11 cellular contexts compared by ENCODE assay signal in the genomic region with DNA sequence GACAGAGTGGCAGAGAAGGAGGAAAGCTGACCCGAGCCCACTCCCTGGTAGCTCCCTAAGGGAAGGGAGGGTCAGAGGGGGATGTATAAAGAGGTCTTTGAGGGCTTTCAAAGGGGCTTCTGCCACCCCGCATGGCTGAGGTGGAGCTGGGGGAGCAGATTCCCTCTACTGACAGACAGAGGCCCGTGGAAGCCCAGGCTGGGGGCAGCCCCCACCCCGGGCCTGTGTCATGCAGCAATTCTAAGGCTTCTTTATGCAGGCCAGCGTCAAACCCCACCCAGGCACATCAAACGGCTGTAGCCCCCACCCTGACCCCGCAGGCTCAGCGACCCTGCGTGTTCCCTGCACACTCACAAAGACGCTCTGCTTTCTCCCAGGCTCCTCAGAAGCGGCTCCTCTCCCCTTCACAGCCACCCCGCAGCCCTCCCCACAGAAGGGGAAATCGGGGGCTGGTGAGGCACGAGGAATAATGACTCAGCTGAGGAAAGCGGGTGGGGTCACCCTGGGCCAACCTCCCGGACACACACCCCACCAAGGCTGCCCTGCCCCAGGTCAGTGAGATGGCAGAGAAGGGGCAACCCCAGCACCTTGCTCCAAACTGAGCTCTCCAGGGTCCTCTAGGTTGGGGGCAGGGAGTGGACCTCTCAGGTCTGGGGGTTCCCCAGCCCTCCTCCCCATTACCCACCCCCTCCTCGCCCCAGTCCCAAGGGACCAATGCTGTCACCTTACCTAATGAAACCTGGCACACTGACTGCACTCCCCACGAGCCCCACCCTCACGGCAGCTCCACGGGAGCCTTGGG. TPM values are rescaled to one million over a fixed set of nuclear protein-coding genes. Genes with fewer than 3 reads are reported as not detected.
DNase-seq lines count a peak whose midpoint lies in the region; ATAC-seq, FAIRE-seq and TF ChIP-seq lines count a peak whose summit lies in the region.
"Had no signal": no experiment of that assay in that cellular context is flagged by ENCODE, and none has a peak within 500 bp of the region (broad histone marks: within the 10 kb centered on the region; RNA-seq: fewer than 3 reads in every experiment).

No MANE protein-coding gene starts in this region.

- TF ChIP-seq CTCF in Loucy (conservative IDR thresholded peaks at IDR 0.05; ENCODE audit: low read length): no peak
- no peak for TF ChIP-seq CTCF in HepG2 (CRISPR knock-in tag; IDR thresholded peaks at IDR 0.05)
- TF ChIP-seq CTCF in upper lobe of right lung (IDR thresholded peaks at IDR 0.05): no peak

- no peaks in the 10 kb centered on the region; the same call in 1 of the 2 replicates for H3K36me3 ChIP-seq in Loucy (ENCODE audit: insufficient read depth, low read length)
- H3K36me3 ChIP-seq in HepG2 (replicated peaks in 1 of 2; ENCODE audit: control insufficient read depth in 1 of 2, insufficient read depth in 2 of 2, low read length in 2 of 2): no peaks in the 10 kb centered on the region
- no peaks in the 10 kb centered on the region for H3K36me3 ChIP-seq in upper lobe of right lung
- H3K36me3 ChIP-seq: cardiac muscle cell had no signal

- no peak for DNase-seq in activated T-cell treated with anti-CD3 and anti-CD28 coated beads, Interleukin-2, amount 50 U/mL, for 72 hours
- no peak for DNase-seq in activated T-cell treated with anti-CD3 and anti-CD28 coated beads, Interleukin-2, amount 50 U/mL, for 1 hour
- DNase-seq in HepG2 (ENCODE audit: low spot score) (no peak), upper lobe of right lung (no peak), left ventricle myocardium superior (no peak), COR-L47 (lab: John Stamatoyannopoulos, UW) (no peak), NCI-H345 (lab: John Stamatoyannopoulos, UW) (no peak)
- DNase-seq: kidney glomerular epithelial cell, NCI-H1694 treated with DMSO at 0.1 percent for 48 hours had no signal

- no peak overlapping the region for H3K4me3 Mint-ChIP-seq in activated T-cell treated with anti-CD3 and anti-CD28 coated beads, Interleukin-2, amount 50 U/mL, for 72 hours

- H3K27ac ChIP-seq in HepG2 (ENCODE audit: extremely low read length, insufficient read depth, low read length): no peak overlapping the region
- no peak overlapping the region for H3K27ac ChIP-seq in upper lobe of right lung

- CTCF ChIA-PET in HepG2 (lab: Yijun Ruan, JAX; ENCODE audit: low intra/inter-chr PET ratio, low total read pairs): no interaction called here

- TF ChIP-seq POLR2A in HepG2 (IDR thresholded peaks at IDR 0.05; ENCODE audit: insufficient read depth in 1 of 2, low read depth in 2 of 2, low read length in 2 of 2): no peak

- H3K9me2 ChIP-seq in Loucy (replicated peaks; ENCODE audit: low read depth, low read length): no peaks in the 10 kb centered on the region

- intact Hi-C loops in HepG2 (cut with micrococcal nuclease; ENCODE audit: unreplicated experiment): no loop called here
- intact Hi-C loops in upper lobe of right lung (cut with DNase I): loop anchor here (10.0 kb wide), 1 partner anchor 45 kb away; no protein-coding TSS in a partner anchor
- intact Hi-C loops in left ventricle myocardium superior (cut with micrococcal nuclease): no loop called here

- TF ChIP-seq RAD21 in HepG2 (CRISPR knock-in tag; IDR thresholded peaks at IDR 0.05): no peak

- in situ Hi-C loops in HepG2 (cut with HindIII; ENCODE audit: extremely low pct_ligation_motif_present, low pct_unique_long_range_greater_than_20kb): loop anchor here (5.0 kb wide), 1 partner anchor 33 kb away; no protein-coding TSS in a partner anchor

- no peak for FAIRE-seq in HepG2 (lab: Jason Lieb, UNC)

- H3K4me2 ChIP-seq in Loucy (ENCODE audit: low read depth, low read length, poor library complexity, severe bottlenecking): peak overlapping the region; percentile 43
- H3K4me2 ChIP-seq in HepG2 (ENCODE audit: low read depth, low read length): no peak overlapping the region

- H3K27me3 ChIP-seq in Loucy (ENCODE audit: insufficient read depth, low read length, poor library complexity, severe bottlenecking) (no peaks in the 10 kb centered on the region), HepG2 (ENCODE audit: control insufficient read depth in 1 of 2, insufficient read depth in 2 of 2, low read length in 2 of 2) (no peaks in the 10 kb centered on the region), upper lobe of right lung (no peaks in the 10 kb centered on the region)
- H3K27me3 ChIP-seq: cardiac muscle cell had no signal

- H3K4me3 ChIP-seq in Loucy (ENCODE audit: low read length, poor library complexity, severe bottlenecking) (no peak overlapping the region), HepG2 (replicated peaks in 1 of 3; ENCODE audit: insufficient read depth in 1 of 3, low read depth in 2 of 3, low read length in 3 of 3) (no peak overlapping the region), upper lobe of right lung (no peak overlapping the region)
- H3K4me3 ChIP-seq: cardiac muscle cell had no signal

- TF ChIP-seq EP300 in HepG2 (IDR thresholded peaks at IDR 0.05; ENCODE audit: low read depth in 2 of 2, low read length in 2 of 2) (no peak), HepG2 (CRISPR knock-in tag; IDR thresholded peaks at IDR 0.05; ENCODE audit: borderline replicate concordance) (no peak)

- H3K4me1 ChIP-seq in Loucy (ENCODE audit: insufficient read depth, low read length, poor library complexity, severe bottlenecking) (peaks cover 43% of the 10 kb centered on the region), HepG2 (ENCODE audit: insufficient read depth, low read length) (peaks cover 93% of the 10 kb centered on the region), upper lobe of right lung (no peaks in the 10 kb centered on the region)

- WGBS in HepG2 (ENCODE audit: low lambda C conversion rate): 92% methylated on average over 8 of the region's 20 CpGs

- H2AFZ ChIP-seq in Loucy (ENCODE audit: low read length): no peak overlapping the region
- H2AFZ ChIP-seq in HepG2 (ENCODE audit: low read length): no peak overlapping the region

- no peak overlapping the region for H3K27ac Mint-ChIP-seq in activated T-cell treated with anti-CD3 and anti-CD28 coated beads, Interleukin-2, amount 50 U/mL, for 72 hours

- no peaks in the 10 kb centered on the region for H3K9me3 Mint-ChIP-seq in activated T-cell treated with anti-CD3 and anti-CD28 coated beads, Interleukin-2, amount 50 U/mL, for 72 hours

- POLR2A ChIA-PET in HepG2 (lab: Yijun Ruan, JAX): interaction anchor here (0.8 kb wide), 2 partner anchors 8 to 10 kb away, joined by 3 read pairs; no protein-coding TSS in a partner anchor

- no TSS peak for BruUV-seq in HepG2 (replicated peaks; lab: Mats Ljungman, UMichigan)

- ATAC-seq in activated T-cell treated with anti-CD3 and anti-CD28 coated beads, Interleukin-2, amount 50 U/mL, for 72 hours (replicated peaks in 1 of 2): peak; percentile 23 to 40
- ATAC-seq in HepG2 (no peak), upper lobe of right lung (peak; percentile 51), left ventricle myocardium superior (no peak)

- H3K9ac ChIP-seq in Loucy (ENCODE audit: low read depth, low read length, poor library complexity, severe bottlenecking) (peak overlapping the region; percentile 40), HepG2 (ENCODE audit: insufficient read depth, low read depth, low read length) (no peak overlapping the region)

- H3K27me3 Mint-ChIP-seq in activated T-cell treated with anti-CD3 and anti-CD28 coated beads, Interleukin-2, amount 50 U/mL, for 72 hours (ENCODE audit: low read depth): peaks cover 19% of the 10 kb centered on the region

- H4K20me1 ChIP-seq in Loucy (ENCODE audit: insufficient read depth, low read length, poor library complexity, severe bottlenecking) (no peaks in the 10 kb centered on the region), HepG2 (ENCODE audit: insufficient read depth, low read length) (no peaks in the 10 kb centered on the region)

- no peaks in the 10 kb centered on the region for H3K36me3 Mint-ChIP-seq in activated T-cell treated with anti-CD3 and anti-CD28 coated beads, Interleukin-2, amount 50 U/mL, for 72 hours (ENCODE audit: insufficient read depth in 2 of 2)

- no peaks in the 10 kb centered on the region for H3K9me3 ChIP-seq in Loucy (ENCODE audit: insufficient read depth, low read depth, low read length)
- H3K9me3 ChIP-seq in HepG2 (ENCODE audit: low read length): no peaks in the 10 kb centered on the region
- no peaks in the 10 kb centered on the region for H3K9me3 ChIP-seq in upper lobe of right lung

- no peaks in the 10 kb centered on the region for H3F3A ChIP-seq in Loucy (ENCODE audit: low read depth)

- peaks cover 8% of the 10 kb centered on the region for H3K4me1 Mint-ChIP-seq in activated T-cell treated with anti-CD3 and anti-CD28 coated beads, Interleukin-2, amount 50 U/mL, for 72 hours (ENCODE audit: low read depth)

- H3K79me2 ChIP-seq in Loucy (ENCODE audit: insufficient read depth, low read length): peaks cover 68% of the 10 kb centered on the region
- H3K79me2 ChIP-seq in HepG2 (ENCODE audit: insufficient read depth, low read length): no peaks in the 10 kb centered on the region

RNA-seq across cellular contexts. Expression of gene SLC45A3, which starts 10.8 kb away (rescaled TPM):
- 1 to 10 TPM in 1 of 2 donors, under 1 TPM in 1; 0.70 to 1.0 TPM for total RNA-seq in activated T-cell treated with anti-CD3 and anti-CD28 coated beads, Interleukin-2, amount 50 U/mL, for 72 hours
- 1.9 and 3.4 TPM in 2 replicates for total RNA-seq in HepG2 (2016; rRNA removed; fragmentation: Illumina TruSeq; extraction: Trizol)
- 0.97 and 1.2 TPM in 2 replicates for total RNA-seq in HepG2 (2016; cell fraction: cytosol; rRNA removed; fragmentation: Illumina TruSeq; extraction: Trizol; ENCODE audit: low read depth)
- 1.8 and 4.0 TPM in 2 replicates for total RNA-seq in HepG2 (2016; cell fraction: insoluble cytoplasmic fraction; rRNA removed; fragmentation: Illumina TruSeq; extraction: Trizol)
- 2.7 and 3.3 TPM in 2 replicates for total RNA-seq in HepG2 (2016; cell fraction: membrane; rRNA removed; fragmentation: Illumina TruSeq; extraction: Trizol)
- 2.3 and 3.7 TPM in 2 replicates for total RNA-seq in HepG2 (2016; cell fraction: nucleus; rRNA removed; fragmentation: Illumina TruSeq; extraction: Trizol)
- polyA plus RNA-seq in HepG2 (2011; rRNA removed): 4.1 and 7.3 TPM in 2 replicates
- 4.4 TPM in 2 replicates for polyA plus RNA-seq in HepG2 (2011; cell fraction: cytosol; rRNA removed)
- polyA plus RNA-seq in HepG2 (2011; cell fraction: nucleus; rRNA removed): 7.3 and 8.6 TPM in 2 replicates
- 4.0 and 4.7 TPM in 2 replicates for polyA plus RNA-seq in HepG2 (2012)
- 0.65 and 0.73 TPM in 2 replicates for polyA plus RNA-seq in HepG2 (2016; cell fraction: cytosol; fragmentation: Illumina TruSeq; extraction: Trizol; ENCODE audit: low read depth)
- 2.0 and 2.1 TPM in 2 replicates for polyA plus RNA-seq in HepG2 (2016; cell fraction: insoluble cytoplasmic fraction; fragmentation: Illumina TruSeq; extraction: Trizol; ENCODE audit: low read depth)
- 2.1 TPM in 2 replicates for polyA plus RNA-seq in HepG2 (2016; cell fraction: membrane; fragmentation: Illumina TruSeq; extraction: Trizol; ENCODE audit: low read depth)
- polyA plus RNA-seq in HepG2 (2016; cell fraction: nucleus; fragmentation: Illumina TruSeq; extraction: Trizol; ENCODE audit: insufficient read depth, low read depth): 5.1 and 6.0 TPM in 2 replicates
- polyA minus RNA-seq in HepG2 (2011; rRNA and poly(A)+ RNA removed; ENCODE audit: low replicate concordance): 1.8 and 9.9 TPM in 2 replicates
- 3.3 and 3.4 TPM in 2 replicates for polyA minus RNA-seq in HepG2 (2011; cell fraction: cytosol; rRNA and poly(A)+ RNA removed)
- polyA minus RNA-seq in HepG2 (2011; cell fraction: nucleus; rRNA and poly(A)+ RNA removed): 2.5 and 2.7 TPM in 2 replicates
- total RNA-seq in upper lobe of right lung: 8.6 TPM
- 6.6 TPM for total RNA-seq in left ventricle myocardium superior

RNA-seq across cellular contexts. Expression of gene ELK4, which starts 37.7 kb away (rescaled TPM):
- 10 to 100 TPM; 72.8 to 86.8 TPM for total RNA-seq in activated T-cell treated with anti-CD3 and anti-CD28 coated beads, Interleukin-2, amount 50 U/mL, for 72 hours
- 13.1 and 15.0 TPM in 2 replicates for total RNA-seq in HepG2 (2016; rRNA removed; fragmentation: Illumina TruSeq; extraction: Trizol)
- 17.4 and 18.2 TPM in 2 replicates for total RNA-seq in HepG2 (2016; cell fraction: cytosol; rRNA removed; fragmentation: Illumina TruSeq; extraction: Trizol; ENCODE audit: low read depth)
- total RNA-seq in HepG2 (2016; cell fraction: insoluble cytoplasmic fraction; rRNA removed; fragmentation: Illumina TruSeq; extraction: Trizol): 12.5 and 14.4 TPM in 2 replicates
- total RNA-seq in HepG2 (2016; cell fraction: membrane; rRNA removed; fragmentation: Illumina TruSeq; extraction: Trizol): 27.6 and 35.3 TPM in 2 replicates
- total RNA-seq in HepG2 (2016; cell fraction: nucleus; rRNA removed; fragmentation: Illumina TruSeq; extraction: Trizol): 14.7 and 15.8 TPM in 2 replicates
- polyA plus RNA-seq in HepG2 (2011; rRNA removed): 6.8 and 8.3 TPM in 2 replicates
- 2.3 and 3.5 TPM in 2 replicates for polyA plus RNA-seq in HepG2 (2011; cell fraction: cytosol; rRNA removed)
- 11.0 and 12.1 TPM in 2 replicates for polyA plus RNA-seq in HepG2 (2011; cell fraction: nucleus; rRNA removed)
- 9.9 and 11.2 TPM in 2 replicates for polyA plus RNA-seq in HepG2 (2012)
- 9.0 and 9.8 TPM in 2 replicates for polyA plus RNA-seq in HepG2 (2016; cell fraction: cytosol; fragmentation: Illumina TruSeq; extraction: Trizol; ENCODE audit: low read depth)
- 12.2 TPM in 2 replicates for polyA plus RNA-seq in HepG2 (2016; cell fraction: insoluble cytoplasmic fraction; fragmentation: Illumina TruSeq; extraction: Trizol; ENCODE audit: low read depth)
- 15.0 TPM in 2 replicates for polyA plus RNA-seq in HepG2 (2016; cell fraction: membrane; fragmentation: Illumina TruSeq; extraction: Trizol; ENCODE audit: low read depth)
- 20.1 and 20.3 TPM in 2 replicates for polyA plus RNA-seq in HepG2 (2016; cell fraction: nucleus; fragmentation: Illumina TruSeq; extraction: Trizol; ENCODE audit: insufficient read depth, low read depth)
- polyA minus RNA-seq in HepG2 (2011; rRNA and poly(A)+ RNA removed; ENCODE audit: low replicate concordance): 12.0 and 30.8 TPM in 2 replicates
- polyA minus RNA-seq in HepG2 (2011; cell fraction: cytosol; rRNA and poly(A)+ RNA removed): 11.9 and 12.8 TPM in 2 replicates
- 21.0 and 22.3 TPM in 2 replicates for polyA minus RNA-seq in HepG2 (2011; cell fraction: nucleus; rRNA and poly(A)+ RNA removed)
- total RNA-seq in upper lobe of right lung: 71.5 TPM
- total RNA-seq in left ventricle myocardium superior: 40.5 TPM

Comparison
In these comparisons a context has a peak if more than half of its experiments do, and no peak if none do; other contexts are left out.
1. ATAC-seq: peak in activated T-cell treated with anti-CD3 and anti-CD28 coated beads, Interleukin-2, amount 50 U/mL, for 72 hours (2 of 2) and upper lobe of right lung (single experiment); none in HepG2 (single experiment) and left ventricle myocardium superior (single experiment).